1 cellular context compared by ENCODE assay signal in the genomic region with DNA sequence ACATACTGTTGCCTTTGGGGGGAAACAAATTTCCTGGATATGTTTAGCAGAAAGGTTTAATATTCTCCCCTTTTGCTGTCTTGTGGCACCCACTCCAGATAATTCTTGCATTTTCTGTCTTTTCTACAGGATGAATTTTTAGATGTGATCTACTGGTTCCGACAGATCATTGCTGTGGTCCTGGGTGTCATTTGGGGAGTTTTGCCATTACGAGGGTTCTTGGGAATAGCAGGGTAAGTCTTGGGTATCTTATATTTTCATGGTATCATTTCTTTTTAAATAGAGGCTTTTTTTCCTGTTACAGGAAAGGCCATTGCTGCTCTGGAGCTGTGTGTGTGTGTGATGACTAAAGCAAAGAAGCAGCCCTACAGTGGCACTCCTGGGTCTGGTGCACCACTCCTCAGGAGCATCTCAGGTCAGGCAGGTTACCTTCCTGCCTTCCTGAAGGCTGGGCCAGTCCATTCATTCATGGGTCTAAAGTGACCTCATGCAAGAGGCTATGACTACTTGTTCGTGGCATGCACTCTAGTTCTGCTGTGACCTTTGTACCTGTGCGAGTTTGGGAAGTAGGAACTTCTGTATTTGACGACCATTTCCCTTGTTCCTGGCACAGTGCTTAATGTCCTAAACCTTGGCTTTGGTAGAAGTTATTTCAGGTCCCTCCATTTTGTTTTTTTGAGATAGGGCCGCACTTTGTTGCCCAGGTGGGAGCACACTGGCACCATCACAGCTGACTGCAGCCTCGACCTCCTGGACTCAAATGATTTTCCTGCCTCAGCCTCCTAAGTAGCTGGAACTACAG.
TF ChIP-seq lines count a peak whose summit lies in the region.

No MANE protein-coding gene starts in this region.

TF ChIP-seq in HepG2, 621 proteins besides CTCF, POLR2A, EP300 and RAD21 (continued from another document and continues in another):
- TF ChIP-seq, protein P1, sequence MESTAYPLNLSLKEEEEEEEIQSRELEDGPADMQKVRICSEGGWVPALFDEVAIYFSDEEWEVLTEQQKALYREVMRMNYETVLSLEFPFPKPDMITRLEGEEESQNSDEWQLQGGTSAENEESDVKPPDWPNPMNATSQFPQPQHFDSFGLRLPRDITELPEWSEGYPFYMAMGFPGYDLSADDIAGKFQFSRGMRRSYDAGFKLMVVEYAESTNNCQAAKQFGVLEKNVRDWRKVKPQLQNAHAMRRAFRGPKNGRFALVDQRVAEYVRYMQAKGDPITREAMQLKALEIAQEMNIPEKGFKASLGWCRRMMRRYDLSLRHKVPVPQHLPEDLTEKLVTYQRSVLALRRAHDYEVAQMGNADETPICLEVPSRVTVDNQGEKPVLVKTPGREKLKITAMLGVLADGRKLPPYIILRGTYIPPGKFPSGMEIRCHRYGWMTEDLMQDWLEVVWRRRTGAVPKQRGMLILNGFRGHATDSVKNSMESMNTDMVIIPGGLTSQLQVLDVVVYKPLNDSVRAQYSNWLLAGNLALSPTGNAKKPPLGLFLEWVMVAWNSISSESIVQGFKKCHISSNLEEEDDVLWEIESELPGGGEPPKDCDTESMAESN (CRISPR knock-in tag; conservative IDR thresholded peaks at IDR 0.05) = 0 out of 2 replicates have a peak, but pooled peaks have one; percentile 29
- no peak for TF ChIP-seq SUZ12 (IDR thresholded peaks at IDR 0.05; ENCODE audit: low read depth, low read length)
- no peak; the same call in 1 of the 2 replicates for TF ChIP-seq SRF (IDR thresholded peaks at IDR 0.05; ENCODE audit: low read depth, low read length)
- TF ChIP-seq PPARG (CRISPR knock-in tag; conservative IDR thresholded peaks at IDR 0.05) = 0 out of 2 replicates have a peak, but pooled peaks have one; percentile 55
- TF ChIP-seq NCOR1 (IDR thresholded peaks at IDR 0.05; ENCODE audit: borderline replicate concordance, low read length) = peak; percentile 80; the same call in 1 of the 2 replicates
- peak; percentile 81 for TF ChIP-seq GATAD1 (CRISPR knock-in tag; IDR thresholded peaks at IDR 0.05)
- peak; percentile 54; the same call in 1 of the 2 replicates for TF ChIP-seq NFKBIZ (CRISPR knock-in tag; IDR thresholded peaks at IDR 0.05)
- TF ChIP-seq, protein P2, sequence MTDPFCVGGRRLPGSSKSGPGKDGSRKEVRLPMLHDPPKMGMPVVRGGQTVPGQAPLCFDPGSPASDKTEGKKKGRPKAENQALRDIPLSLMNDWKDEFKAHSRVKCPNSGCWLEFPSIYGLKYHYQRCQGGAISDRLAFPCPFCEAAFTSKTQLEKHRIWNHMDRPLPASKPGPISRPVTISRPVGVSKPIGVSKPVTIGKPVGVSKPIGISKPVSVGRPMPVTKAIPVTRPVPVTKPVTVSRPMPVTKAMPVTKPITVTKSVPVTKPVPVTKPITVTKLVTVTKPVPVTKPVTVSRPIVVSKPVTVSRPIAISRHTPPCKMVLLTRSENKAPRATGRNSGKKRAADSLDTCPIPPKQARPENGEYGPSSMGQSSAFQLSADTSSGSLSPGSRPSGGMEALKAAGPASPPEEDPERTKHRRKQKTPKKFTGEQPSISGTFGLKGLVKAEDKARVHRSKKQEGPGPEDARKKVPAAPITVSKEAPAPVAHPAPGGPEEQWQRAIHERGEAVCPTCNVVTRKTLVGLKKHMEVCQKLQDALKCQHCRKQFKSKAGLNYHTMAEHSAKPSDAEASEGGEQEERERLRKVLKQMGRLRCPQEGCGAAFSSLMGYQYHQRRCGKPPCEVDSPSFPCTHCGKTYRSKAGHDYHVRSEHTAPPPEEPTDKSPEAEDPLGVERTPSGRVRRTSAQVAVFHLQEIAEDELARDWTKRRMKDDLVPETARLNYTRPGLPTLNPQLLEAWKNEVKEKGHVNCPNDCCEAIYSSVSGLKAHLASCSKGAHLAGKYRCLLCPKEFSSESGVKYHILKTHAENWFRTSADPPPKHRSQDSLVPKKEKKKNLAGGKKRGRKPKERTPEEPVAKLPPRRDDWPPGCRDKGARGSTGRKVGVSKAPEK (CRISPR knock-in tag; IDR thresholded peaks at IDR 0.05; ENCODE audit: borderline replicate concordance) = no peak
- TF ChIP-seq ZNF792 (CRISPR knock-in tag; IDR thresholded peaks at IDR 0.05) = peak; percentile 83
- 0 out of 2 replicates have a peak, but pooled peaks have one; percentile 79 for TF ChIP-seq ZFP36L1 (CRISPR knock-in tag; IDR thresholded peaks at IDR 0.05)
- TF ChIP-seq, protein P3, sequence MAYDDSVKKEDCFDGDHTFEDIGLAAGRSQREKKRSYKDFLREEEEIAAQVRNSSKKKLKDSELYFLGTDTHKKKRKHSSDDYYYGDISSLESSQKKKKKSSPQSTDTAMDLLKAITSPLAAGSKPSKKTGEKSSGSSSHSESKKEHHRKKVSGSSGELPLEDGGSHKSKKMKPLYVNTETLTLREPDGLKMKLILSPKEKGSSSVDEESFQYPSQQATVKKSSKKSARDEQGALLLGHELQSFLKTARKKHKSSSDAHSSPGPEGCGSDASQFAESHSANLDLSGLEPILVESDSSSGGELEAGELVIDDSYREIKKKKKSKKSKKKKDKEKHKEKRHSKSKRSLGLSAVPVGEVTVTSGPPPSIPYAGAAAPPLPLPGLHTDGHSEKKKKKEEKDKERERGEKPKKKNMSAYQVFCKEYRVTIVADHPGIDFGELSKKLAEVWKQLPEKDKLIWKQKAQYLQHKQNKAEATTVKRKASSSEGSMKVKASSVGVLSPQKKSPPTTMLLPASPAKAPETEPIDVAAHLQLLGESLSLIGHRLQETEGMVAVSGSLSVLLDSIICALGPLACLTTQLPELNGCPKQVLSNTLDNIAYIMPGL (CRISPR knock-in tag; IDR thresholded peaks at IDR 0.05; ENCODE audit: borderline replicate concordance in 1 of 2, low read depth in 1 of 2) = peak; percentile 33 to 64; a peak in 3 of 4 replicates
- 0 out of 2 replicates have a peak, but pooled peaks have one; percentile 44 for TF ChIP-seq ELF4 (CRISPR knock-in tag; IDR thresholded peaks at IDR 0.05; ENCODE audit: borderline replicate concordance)
- TF ChIP-seq, protein P4, sequence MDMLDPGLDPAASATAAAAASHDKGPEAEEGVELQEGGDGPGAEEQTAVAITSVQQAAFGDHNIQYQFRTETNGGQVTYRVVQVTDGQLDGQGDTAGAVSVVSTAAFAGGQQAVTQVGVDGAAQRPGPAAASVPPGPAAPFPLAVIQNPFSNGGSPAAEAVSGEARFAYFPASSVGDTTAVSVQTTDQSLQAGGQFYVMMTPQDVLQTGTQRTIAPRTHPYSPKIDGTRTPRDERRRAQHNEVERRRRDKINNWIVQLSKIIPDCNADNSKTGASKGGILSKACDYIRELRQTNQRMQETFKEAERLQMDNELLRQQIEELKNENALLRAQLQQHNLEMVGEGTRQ (IDR thresholded peaks at IDR 0.05; ENCODE audit: low read depth, low read length) = peak; percentile 12; the same call in 1 of the 2 replicates
- TF ChIP-seq, protein P4 (CRISPR knock-in tag; IDR thresholded peaks at IDR 0.05; ENCODE audit: borderline replicate concordance) = no peak
- no peak for TF ChIP-seq ZNF557 (CRISPR knock-in tag; IDR thresholded peaks at IDR 0.05)
- TF ChIP-seq ZNF253 (CRISPR knock-in tag; IDR thresholded peaks at IDR 0.05; ENCODE audit: borderline replicate concordance) = 0 out of 2 replicates have a peak, but pooled peaks have one; percentile 30
- TF ChIP-seq KDM2A (CRISPR knock-in tag; IDR thresholded peaks at IDR 0.05; ENCODE audit: borderline replicate concordance, low read depth) = no peak; the same call in 1 of the 2 replicates
- TF ChIP-seq, protein P5, sequence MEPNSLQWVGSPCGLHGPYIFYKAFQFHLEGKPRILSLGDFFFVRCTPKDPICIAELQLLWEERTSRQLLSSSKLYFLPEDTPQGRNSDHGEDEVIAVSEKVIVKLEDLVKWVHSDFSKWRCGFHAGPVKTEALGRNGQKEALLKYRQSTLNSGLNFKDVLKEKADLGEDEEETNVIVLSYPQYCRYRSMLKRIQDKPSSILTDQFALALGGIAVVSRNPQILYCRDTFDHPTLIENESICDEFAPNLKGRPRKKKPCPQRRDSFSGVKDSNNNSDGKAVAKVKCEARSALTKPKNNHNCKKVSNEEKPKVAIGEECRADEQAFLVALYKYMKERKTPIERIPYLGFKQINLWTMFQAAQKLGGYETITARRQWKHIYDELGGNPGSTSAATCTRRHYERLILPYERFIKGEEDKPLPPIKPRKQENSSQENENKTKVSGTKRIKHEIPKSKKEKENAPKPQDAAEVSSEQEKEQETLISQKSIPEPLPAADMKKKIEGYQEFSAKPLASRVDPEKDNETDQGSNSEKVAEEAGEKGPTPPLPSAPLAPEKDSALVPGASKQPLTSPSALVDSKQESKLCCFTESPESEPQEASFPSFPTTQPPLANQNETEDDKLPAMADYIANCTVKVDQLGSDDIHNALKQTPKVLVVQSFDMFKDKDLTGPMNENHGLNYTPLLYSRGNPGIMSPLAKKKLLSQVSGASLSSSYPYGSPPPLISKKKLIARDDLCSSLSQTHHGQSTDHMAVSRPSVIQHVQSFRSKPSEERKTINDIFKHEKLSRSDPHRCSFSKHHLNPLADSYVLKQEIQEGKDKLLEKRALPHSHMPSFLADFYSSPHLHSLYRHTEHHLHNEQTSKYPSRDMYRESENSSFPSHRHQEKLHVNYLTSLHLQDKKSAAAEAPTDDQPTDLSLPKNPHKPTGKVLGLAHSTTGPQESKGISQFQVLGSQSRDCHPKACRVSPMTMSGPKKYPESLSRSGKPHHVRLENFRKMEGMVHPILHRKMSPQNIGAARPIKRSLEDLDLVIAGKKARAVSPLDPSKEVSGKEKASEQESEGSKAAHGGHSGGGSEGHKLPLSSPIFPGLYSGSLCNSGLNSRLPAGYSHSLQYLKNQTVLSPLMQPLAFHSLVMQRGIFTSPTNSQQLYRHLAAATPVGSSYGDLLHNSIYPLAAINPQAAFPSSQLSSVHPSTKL (CRISPR knock-in tag; IDR thresholded peaks at IDR 0.05) = peak; percentile 84
- 0 out of 2 replicates have a peak, but pooled peaks have one; percentile 39 for TF ChIP-seq RNF2 (conservative IDR thresholded peaks at IDR 0.05; ENCODE audit: low read depth)
- 0 out of 2 replicates have a peak, but pooled peaks have one; percentile 43 for TF ChIP-seq AHR (CRISPR knock-in tag; IDR thresholded peaks at IDR 0.05)
- TF ChIP-seq ZNF367 (CRISPR knock-in tag; IDR thresholded peaks at IDR 0.05; ENCODE audit: borderline replicate concordance) = 0 out of 2 replicates have a peak, but pooled peaks have one; percentile 53
- peak; percentile 43; the same call in 1 of the 2 replicates for TF ChIP-seq NR2C2 (CRISPR knock-in tag; IDR thresholded peaks at IDR 0.05; ENCODE audit: borderline replicate concordance)
- peak; percentile 64; the same call in 1 of the 2 replicates for TF ChIP-seq DPF2 (CRISPR knock-in tag; IDR thresholded peaks at IDR 0.05; ENCODE audit: borderline replicate concordance, low read depth)
- peak; percentile 37; the same call in 1 of the 2 replicates for TF ChIP-seq NR2F6 (IDR thresholded peaks at IDR 0.05)
- peak; percentile 81; the same call in 1 of the 2 replicates for TF ChIP-seq NR2F6 (CRISPR knock-in tag; IDR thresholded peaks at IDR 0.05)
- TF ChIP-seq HDAC2 (CRISPR knock-in tag; IDR thresholded peaks at IDR 0.05) = peak; percentile 79; the same call in 1 of the 2 replicates
- TF ChIP-seq, protein P6, sequence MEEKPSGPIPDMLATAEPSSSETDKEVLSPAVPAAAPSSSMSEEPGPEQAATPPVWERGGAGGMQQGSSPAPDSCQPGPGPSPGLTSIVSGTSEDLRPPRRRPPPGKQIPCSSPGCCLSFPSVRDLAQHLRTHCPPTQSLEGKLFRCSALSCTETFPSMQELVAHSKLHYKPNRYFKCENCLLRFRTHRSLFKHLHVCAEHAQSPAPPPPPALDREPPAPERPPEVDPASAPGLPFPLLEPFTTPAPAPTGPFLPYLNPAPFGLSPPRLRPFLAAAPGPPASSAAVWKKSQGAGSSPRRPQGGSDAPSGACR (CRISPR knock-in tag; IDR thresholded peaks at IDR 0.05) = peak; percentile 23; the same call in 1 of the 2 replicates
- no peak for TF ChIP-seq PCBP1 (IDR thresholded peaks at IDR 0.05; ENCODE audit: borderline replicate concordance, low read depth, low read length)
- peak; percentile 50 for TF ChIP-seq ELF1 (CRISPR knock-in tag; IDR thresholded peaks at IDR 0.05)
- TF ChIP-seq, protein P7, sequence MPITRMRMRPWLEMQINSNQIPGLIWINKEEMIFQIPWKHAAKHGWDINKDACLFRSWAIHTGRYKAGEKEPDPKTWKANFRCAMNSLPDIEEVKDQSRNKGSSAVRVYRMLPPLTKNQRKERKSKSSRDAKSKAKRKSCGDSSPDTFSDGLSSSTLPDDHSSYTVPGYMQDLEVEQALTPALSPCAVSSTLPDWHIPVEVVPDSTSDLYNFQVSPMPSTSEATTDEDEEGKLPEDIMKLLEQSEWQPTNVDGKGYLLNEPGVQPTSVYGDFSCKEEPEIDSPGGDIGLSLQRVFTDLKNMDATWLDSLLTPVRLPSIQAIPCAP (CRISPR knock-in tag; IDR thresholded peaks at IDR 0.05; ENCODE audit: low read depth) = no peak
- TF ChIP-seq, protein P8, sequence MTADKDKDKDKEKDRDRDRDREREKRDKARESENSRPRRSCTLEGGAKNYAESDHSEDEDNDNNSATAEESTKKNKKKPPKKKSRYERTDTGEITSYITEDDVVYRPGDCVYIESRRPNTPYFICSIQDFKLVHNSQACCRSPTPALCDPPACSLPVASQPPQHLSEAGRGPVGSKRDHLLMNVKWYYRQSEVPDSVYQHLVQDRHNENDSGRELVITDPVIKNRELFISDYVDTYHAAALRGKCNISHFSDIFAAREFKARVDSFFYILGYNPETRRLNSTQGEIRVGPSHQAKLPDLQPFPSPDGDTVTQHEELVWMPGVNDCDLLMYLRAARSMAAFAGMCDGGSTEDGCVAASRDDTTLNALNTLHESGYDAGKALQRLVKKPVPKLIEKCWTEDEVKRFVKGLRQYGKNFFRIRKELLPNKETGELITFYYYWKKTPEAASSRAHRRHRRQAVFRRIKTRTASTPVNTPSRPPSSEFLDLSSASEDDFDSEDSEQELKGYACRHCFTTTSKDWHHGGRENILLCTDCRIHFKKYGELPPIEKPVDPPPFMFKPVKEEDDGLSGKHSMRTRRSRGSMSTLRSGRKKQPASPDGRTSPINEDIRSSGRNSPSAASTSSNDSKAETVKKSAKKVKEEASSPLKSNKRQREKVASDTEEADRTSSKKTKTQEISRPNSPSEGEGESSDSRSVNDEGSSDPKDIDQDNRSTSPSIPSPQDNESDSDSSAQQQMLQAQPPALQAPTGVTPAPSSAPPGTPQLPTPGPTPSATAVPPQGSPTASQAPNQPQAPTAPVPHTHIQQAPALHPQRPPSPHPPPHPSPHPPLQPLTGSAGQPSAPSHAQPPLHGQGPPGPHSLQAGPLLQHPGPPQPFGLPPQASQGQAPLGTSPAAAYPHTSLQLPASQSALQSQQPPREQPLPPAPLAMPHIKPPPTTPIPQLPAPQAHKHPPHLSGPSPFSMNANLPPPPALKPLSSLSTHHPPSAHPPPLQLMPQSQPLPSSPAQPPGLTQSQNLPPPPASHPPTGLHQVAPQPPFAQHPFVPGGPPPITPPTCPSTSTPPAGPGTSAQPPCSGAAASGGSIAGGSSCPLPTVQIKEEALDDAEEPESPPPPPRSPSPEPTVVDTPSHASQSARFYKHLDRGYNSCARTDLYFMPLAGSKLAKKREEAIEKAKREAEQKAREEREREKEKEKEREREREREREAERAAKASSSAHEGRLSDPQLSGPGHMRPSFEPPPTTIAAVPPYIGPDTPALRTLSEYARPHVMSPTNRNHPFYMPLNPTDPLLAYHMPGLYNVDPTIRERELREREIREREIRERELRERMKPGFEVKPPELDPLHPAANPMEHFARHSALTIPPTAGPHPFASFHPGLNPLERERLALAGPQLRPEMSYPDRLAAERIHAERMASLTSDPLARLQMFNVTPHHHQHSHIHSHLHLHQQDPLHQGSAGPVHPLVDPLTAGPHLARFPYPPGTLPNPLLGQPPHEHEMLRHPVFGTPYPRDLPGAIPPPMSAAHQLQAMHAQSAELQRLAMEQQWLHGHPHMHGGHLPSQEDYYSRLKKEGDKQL (CRISPR knock-in tag; IDR thresholded peaks at IDR 0.05; ENCODE audit: low read depth) = 0 out of 2 replicates have a peak, but pooled peaks have one; percentile 36
